In genomic region chr22:46528121-46528610, GRCh38 we compare ENCODE assay signal across 1 cellular context.
TF ChIP-seq lines count a peak whose summit lies in the region.

No MANE protein-coding gene starts in this region.

TF ChIP-seq in HepG2, 621 proteins besides CTCF, POLR2A, EP300 and RAD21 (continued from another document and continues in another):
- TF ChIP-seq ZSCAN5A (CRISPR knock-in tag; IDR thresholded peaks at IDR 0.05; ENCODE audit: borderline replicate concordance) (no peak), MTF1 (CRISPR knock-in tag; IDR thresholded peaks at IDR 0.05) (no peak), NR1H2 (CRISPR knock-in tag; IDR thresholded peaks at IDR 0.05; ENCODE audit: borderline replicate concordance, low read depth) (no peak), THAP9 (CRISPR knock-in tag; IDR thresholded peaks at IDR 0.05; ENCODE audit: borderline replicate concordance) (no peak), NR3C1 (CRISPR knock-in tag; IDR thresholded peaks at IDR 0.05) (no peak), ZBTB46 (CRISPR knock-in tag; IDR thresholded peaks at IDR 0.05; ENCODE audit: borderline replicate concordance) (no peak), NBN (conservative IDR thresholded peaks at IDR 0.05) (no peak), ZNF564 (CRISPR knock-in tag; IDR thresholded peaks at IDR 0.05) (no peak), ZFP1 (CRISPR knock-in tag; IDR thresholded peaks at IDR 0.05) (no peak), ZNF644 (CRISPR knock-in tag; IDR thresholded peaks at IDR 0.05; ENCODE audit: low read depth) (peak; percentile 80), GPN1 (CRISPR knock-in tag; IDR thresholded peaks at IDR 0.05; ENCODE audit: borderline replicate concordance) (no peak), TMF1 (CRISPR knock-in tag; IDR thresholded peaks at IDR 0.05; ENCODE audit: low read depth) (no peak), KDM4B (CRISPR knock-in tag; IDR thresholded peaks at IDR 0.05) (no peak), ZNF335 (CRISPR knock-in tag; IDR thresholded peaks at IDR 0.05) (no peak), POGZ (CRISPR knock-in tag; IDR thresholded peaks at IDR 0.05) (no peak), HOXA5 (CRISPR knock-in tag; IDR thresholded peaks at IDR 0.05) (no peak), ERF (CRISPR knock-in tag; IDR thresholded peaks at IDR 0.05) (peak; percentile 57; the same call in 1 of the 2 replicates), ZNF83 (CRISPR knock-in tag; IDR thresholded peaks at IDR 0.05; ENCODE audit: borderline replicate concordance) (no peak), PLRG1 (conservative IDR thresholded peaks at IDR 0.05) (no peak), CC2D1A (CRISPR knock-in tag; IDR thresholded peaks at IDR 0.05) (no peak), KLF13 (CRISPR knock-in tag; IDR thresholded peaks at IDR 0.05) (no peak), ZBTB25 (CRISPR knock-in tag; IDR thresholded peaks at IDR 0.05) (no peak), TOE1 (CRISPR knock-in tag; IDR thresholded peaks at IDR 0.05) (no peak), ZNF263 (CRISPR knock-in tag; IDR thresholded peaks at IDR 0.05) (no peak), IRF1 (CRISPR knock-in tag; IDR thresholded peaks at IDR 0.05; ENCODE audit: low read depth) (no peak), ZNF234 (CRISPR knock-in tag; conservative IDR thresholded peaks at IDR 0.05) (no peak), ZNF280B (CRISPR knock-in tag; IDR thresholded peaks at IDR 0.05; ENCODE audit: borderline replicate concordance) (no peak), PRDM4 (CRISPR knock-in tag; IDR thresholded peaks at IDR 0.05; ENCODE audit: borderline replicate concordance) (no peak), ZSCAN20 (CRISPR knock-in tag; IDR thresholded peaks at IDR 0.05; ENCODE audit: borderline replicate concordance) (no peak), ZNF205 (CRISPR knock-in tag; IDR thresholded peaks at IDR 0.05) (no peak), ZBTB37 (CRISPR knock-in tag; IDR thresholded peaks at IDR 0.05) (peak; percentile 80), E2F1 (CRISPR knock-in tag; IDR thresholded peaks at IDR 0.05) (no peak), ISX (CRISPR knock-in tag; conservative IDR thresholded peaks at IDR 0.05) (no peak), MIER2 (CRISPR knock-in tag; IDR thresholded peaks at IDR 0.05) (no peak), ZNF530 (CRISPR knock-in tag; IDR thresholded peaks at IDR 0.05; ENCODE audit: low read depth) (no peak), ZNF101 (CRISPR knock-in tag; IDR thresholded peaks at IDR 0.05; ENCODE audit: borderline replicate concordance, low read depth) (no peak), NFAT5 (CRISPR knock-in tag; IDR thresholded peaks at IDR 0.05) (no peak), SMARCC2 (IDR thresholded peaks at IDR 0.05) (no peak), PBX2 (CRISPR knock-in tag; IDR thresholded peaks at IDR 0.05) (peak; percentile 74)
